Comparison of ENCODE assay signal across 6 cellular contexts in the genomic region with DNA sequence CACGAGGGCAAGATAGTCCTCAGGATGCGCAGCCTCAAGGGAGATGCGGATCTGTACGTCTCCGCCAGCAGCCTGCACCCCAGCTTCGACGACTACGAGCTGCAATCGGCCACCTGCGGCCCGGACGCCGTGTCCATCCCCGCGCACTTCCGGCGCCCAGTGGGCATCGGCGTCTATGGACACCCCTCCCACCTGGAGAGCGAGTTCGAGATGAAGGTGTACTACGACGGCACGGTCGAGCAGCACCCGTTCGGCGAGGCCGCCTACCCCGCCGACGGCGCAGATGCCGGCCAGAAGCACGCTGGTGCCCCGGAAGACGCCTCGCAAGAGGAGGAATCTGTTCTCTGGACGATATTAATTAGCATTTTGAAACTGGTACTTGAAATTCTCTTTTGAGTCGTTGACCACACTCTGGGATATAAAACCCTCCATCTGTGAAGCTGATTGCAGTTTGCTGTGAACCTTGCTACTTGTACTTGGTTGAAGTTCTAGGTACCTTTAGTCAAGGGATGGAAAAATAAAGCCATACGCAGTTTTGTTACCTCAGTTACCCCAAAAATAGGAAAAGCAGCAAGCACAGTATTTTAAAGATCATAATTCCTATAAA. TPM values are rescaled to one million over a fixed set of nuclear protein-coding genes. Genes with fewer than 3 reads are reported as not detected.
A peak's percentile ranks its signal among the peaks of the same experiment; 100 is the strongest.
DNase-seq lines count a peak whose midpoint lies in the region; ATAC-seq, FAIRE-seq and TF ChIP-seq lines count a peak whose summit lies in the region.

No MANE protein-coding gene starts in this region.

- no peak for FAIRE-seq in bronchial epithelial cell (lab: Jason Lieb, UNC)

- H3K4me1 ChIP-seq in osteoblast (ENCODE audit: insufficient read depth, low read length) = peaks cover 44% of the 10 kb centered on the region

- peak overlapping the region; percentile 84 for H3K27ac ChIP-seq in osteoblast (ENCODE audit: low read depth, low read length)

- peak overlapping the region; percentile 80 for H3K4me2 ChIP-seq in osteoblast (ENCODE audit: insufficient read depth, low read length)

- H2AFZ ChIP-seq in osteoblast (ENCODE audit: low read length) = peak overlapping the region; percentile 87

- no peaks in the 10 kb centered on the region for H3K9me3 ChIP-seq in osteoblast (ENCODE audit: low read depth, low read length)

- ATAC-seq in GM21447 (IDR thresholded peaks at IDR 0.05; ENCODE audit: unreplicated experiment) = peak; percentile 5

- DNase-seq in AG08395 (ENCODE audit: low spot score) (peak; percentile 11), NCI-H69 (lab: John Stamatoyannopoulos, UW) (peak; percentile 79), bronchial epithelial cell (ENCODE audit: low read depth) (peak; percentile 11), osteoblast (ENCODE audit: insufficient read length, low spot score, missing footprints) (peak; percentile 38), GM19240 (ENCODE audit: insufficient read length, low spot score) (no peak)

- H3K27me3 ChIP-seq in bronchial epithelial cell (ENCODE audit: control insufficient read depth, insufficient read depth, low read length) (no peaks in the 10 kb centered on the region), osteoblast (ENCODE audit: insufficient read depth, low read length) (no peaks in the 10 kb centered on the region)

- TF ChIP-seq CTCF in bronchial epithelial cell (IDR thresholded peaks at IDR 0.05; ENCODE audit: insufficient read depth, low read length, severe bottlenecking) = no peak
- TF ChIP-seq CTCF in osteoblast (IDR thresholded peaks at IDR 0.05; ENCODE audit: extremely low read depth, low read depth, low read length) = no peak

- H4K20me1 ChIP-seq in osteoblast (ENCODE audit: insufficient read depth, low read length) = peaks cover 24% of the 10 kb centered on the region

- H3K36me3 ChIP-seq in bronchial epithelial cell (ENCODE audit: control insufficient read depth, insufficient read depth, low read length) (peaks cover 2% of the 10 kb centered on the region), osteoblast (ENCODE audit: insufficient read depth, low read length) (peaks cover 17% of the 10 kb centered on the region)

- H3K79me2 ChIP-seq in osteoblast (ENCODE audit: insufficient read depth, low read length) = peaks cover 52% of the 10 kb centered on the region

- H3K4me3 ChIP-seq in bronchial epithelial cell (ENCODE audit: low read depth, low read length) (peak overlapping the region; percentile 79), osteoblast (ENCODE audit: insufficient read depth, low read length) (peak overlapping the region; percentile 91)

RNA-seq across cellular contexts. Expression of gene C6orf120, which starts 0.8 kb away (rescaled TPM):
- total RNA-seq in bronchial epithelial cell (17.4 and 17.6 TPM in 2 replicates), osteoblast (53.0 and 54.3 TPM in 2 replicates)

RNA-seq across cellular contexts. Expression of gene WDR27, which starts 0.9 kb away (rescaled TPM):
- total RNA-seq in bronchial epithelial cell = 16.8 and 21.8 TPM in 2 replicates
- 23.9 and 29.8 TPM in 2 replicates for total RNA-seq in osteoblast

RNA-seq across cellular contexts. Expression of gene PHF10, which starts 21.6 kb away (rescaled TPM):
- total RNA-seq in bronchial epithelial cell (13.4 and 14.0 TPM in 2 replicates), osteoblast (14.7 and 21.0 TPM in 2 replicates)

RNA-seq across cellular contexts. Expression of gene DYNLT2, which starts 48.6 kb away (rescaled TPM):
- total RNA-seq in bronchial epithelial cell = 1.0 and 1.1 TPM in 2 replicates
- total RNA-seq in osteoblast = 1.8 and 2.2 TPM in 2 replicates

RNA-seq across cellular contexts. Expression of gene ERMARD, which starts 48.7 kb away (rescaled TPM):
- total RNA-seq in bronchial epithelial cell (25.1 and 25.8 TPM in 2 replicates), osteoblast (21.4 and 23.3 TPM in 2 replicates)
